11 cellular contexts compared by ENCODE assay signal in genomic region chr4:121908346-121908745, GRCh38. TPM values are rescaled to one million over a fixed set of nuclear protein-coding genes. Genes with fewer than 3 reads are reported as not detected.
"Had no signal": no experiment of that assay in that cellular context is flagged by ENCODE, and none has a peak within 500 bp of the region (broad histone marks: within the 10 kb centered on the region; RNA-seq: fewer than 3 reads in every experiment).

No MANE protein-coding gene starts in this region.

- H3K36me3 ChIP-seq: HAP-1 had no signal

- H3K4me1 ChIP-seq: HAP-1 had no signal

- FAIRE-seq: H1, H54 had no signal

- H3K9me3 ChIP-seq: HAP-1 had no signal

- H3K27ac ChIP-seq: GM23248 had no signal

- H2AFZ ChIP-seq: GM23248, GM23338 had no signal

- DNase-seq: GM23248, GOT3, H7, H9, HCEC 1CT, HFFc6 had no signal

- H3K4me2 ChIP-seq: GM23338 had no signal

- H3K9ac ChIP-seq: GM23248 had no signal

- ATAC-seq: GM23338, HCT116 had no signal

- H3K4me3 ChIP-seq: GM23248, GM23338, HAP-1 had no signal

RNA-seq across cellular contexts. Expression of gene TRPC3, which starts 43.5 kb away (rescaled TPM):
- total RNA-seq: HFFc6 had no signal
- polyA plus RNA-seq: GM23248 had no signal
